In the genomic region with DNA sequence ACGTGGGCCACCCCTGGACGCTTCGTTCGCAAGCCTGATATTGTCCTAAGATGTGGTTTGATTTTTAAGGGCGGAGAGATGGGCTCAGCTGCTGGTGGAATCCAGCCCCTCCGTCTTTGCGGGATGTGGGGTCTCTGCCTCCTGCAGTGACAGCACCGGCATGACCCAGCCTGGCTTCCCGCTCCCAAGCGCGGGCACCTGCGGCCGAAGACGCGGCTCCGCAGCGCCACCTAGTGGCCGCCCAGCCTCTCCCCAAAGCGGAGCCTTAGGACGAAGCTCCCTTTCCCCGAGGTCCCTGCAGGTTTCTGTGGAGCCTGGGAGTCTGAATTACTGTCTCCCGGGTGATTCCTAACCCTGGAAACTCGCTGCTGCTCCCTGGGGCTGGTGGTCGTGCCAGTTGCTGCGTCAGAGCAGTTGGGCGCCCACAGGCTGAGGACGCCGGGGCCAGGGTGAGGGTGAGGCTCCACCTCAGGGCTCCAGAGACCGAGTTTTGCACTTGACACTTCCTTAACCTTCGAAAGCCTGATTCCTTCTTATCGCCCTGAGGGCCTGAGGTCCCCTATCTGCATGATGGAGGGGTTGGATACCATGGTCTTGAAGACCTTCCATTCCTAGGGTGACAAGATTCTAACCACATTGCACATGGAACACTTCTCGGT, we compare ENCODE assay signal across 8 cellular contexts.
A peak's percentile ranks its signal among the peaks of the same experiment; 100 is the strongest.
DNase-seq lines count a peak whose midpoint lies in the region; ATAC-seq and TF ChIP-seq lines count a peak whose summit lies in the region.

No MANE protein-coding gene starts in this region.

- H3K36me3 Mint-ChIP-seq in CD4-positive, alpha-beta T cell (ENCODE audit: low read depth): no peaks in the 10 kb centered on the region
- no peaks in the 10 kb centered on the region for H3K36me3 Mint-ChIP-seq in activated naive CD8-positive, alpha-beta T cell treated with anti-CD3 and anti-CD28 coated beads, Interleukin-2, amount 50 U/mL, for 24 hours (ENCODE audit: low read depth)

- H3K9me3 ChIP-seq in CD4-positive, alpha-beta T cell (ENCODE audit: control insufficient read depth, low read length): no peaks in the 10 kb centered on the region
- no peaks in the 10 kb centered on the region for H3K9me3 ChIP-seq in hepatocyte (ENCODE audit: low read depth)

- peak; percentile 73 for ATAC-seq in CD4-positive, alpha-beta T cell (ENCODE audit: poor library complexity)
- ATAC-seq in GM19351 (IDR thresholded peaks at IDR 0.05; ENCODE audit: unreplicated experiment) (peak; percentile 80), HG03460 (IDR thresholded peaks at IDR 0.05; ENCODE audit: unreplicated experiment) (peak; percentile 85), SK-N-SH treated with all-trans-retinoic acid at 6 μM for 48 hours (peak; percentile 92)
- peak; percentile 66 for ATAC-seq in activated naive CD8-positive, alpha-beta T cell treated with anti-CD3 and anti-CD28 coated beads, Interleukin-2, amount 50 U/mL, for 24 hours

- peak overlapping the region; percentile 62 for H3K4me2 ChIP-seq in hepatocyte

- no peaks in the 10 kb centered on the region for H3K9me2 ChIP-seq in hepatocyte (replicated peaks; ENCODE audit: insufficient read depth)

- H3K4me3 ChIP-seq in hepatocyte: no peak overlapping the region

- H3K79me2 ChIP-seq in hepatocyte: no peaks in the 10 kb centered on the region

- H3K27ac ChIP-seq in CD4-positive, alpha-beta T cell (ENCODE audit: low read depth, low read length): no peak overlapping the region
- H3K27ac ChIP-seq in hepatocyte: no peak overlapping the region

- peak; percentile 98 for TF ChIP-seq CTCF in CD4-positive, alpha-beta T cell (IDR thresholded peaks at IDR 0.05)
- peak; percentile 92 for TF ChIP-seq CTCF in hepatocyte (IDR thresholded peaks at IDR 0.05; ENCODE audit: poor library complexity)

- peaks cover 9% of the 10 kb centered on the region for H3K4me1 ChIP-seq in hepatocyte (ENCODE audit: insufficient read depth)

- intact Hi-C loops in CD4-positive, alpha-beta T cell (cut with DNase I, micrococcal nuclease): loop anchor here (2.0 to 10.0 kb wide), 3 partner anchors 24 to 836 kb away; no protein-coding TSS in a partner anchor

- H3K36me3 ChIP-seq in hepatocyte (replicated peaks; ENCODE audit: insufficient read depth, low read depth): no peaks in the 10 kb centered on the region

- WGBS in hepatocyte (ENCODE audit: low lambda C conversion rate, missing lambda C conversion rate): 29% methylated on average over 32 of the region's 32 CpGs

- H3K27ac Mint-ChIP-seq in CD4-positive, alpha-beta T cell: no peak overlapping the region
- no peak overlapping the region for H3K27ac Mint-ChIP-seq in activated naive CD8-positive, alpha-beta T cell treated with anti-CD3 and anti-CD28 coated beads, Interleukin-2, amount 50 U/mL, for 24 hours

- no peaks in the 10 kb centered on the region for H3K9me3 Mint-ChIP-seq in CD4-positive, alpha-beta T cell
- H3K9me3 Mint-ChIP-seq in activated naive CD8-positive, alpha-beta T cell treated with anti-CD3 and anti-CD28 coated beads, Interleukin-2, amount 50 U/mL, for 24 hours: no peaks in the 10 kb centered on the region

- peaks cover 7% of the 10 kb centered on the region for H3K27me3 Mint-ChIP-seq in CD4-positive, alpha-beta T cell
- H3K27me3 Mint-ChIP-seq in activated naive CD8-positive, alpha-beta T cell treated with anti-CD3 and anti-CD28 coated beads, Interleukin-2, amount 50 U/mL, for 24 hours: peaks cover 10% of the 10 kb centered on the region

- no peak overlapping the region for H3K4me3 Mint-ChIP-seq in CD4-positive, alpha-beta T cell
- H3K4me3 Mint-ChIP-seq in activated naive CD8-positive, alpha-beta T cell treated with anti-CD3 and anti-CD28 coated beads, Interleukin-2, amount 50 U/mL, for 24 hours: no peak overlapping the region

- no peaks in the 10 kb centered on the region for H3K27me3 ChIP-seq in CD4-positive, alpha-beta T cell (ENCODE audit: control insufficient read depth, insufficient read depth, low read length)
- no peaks in the 10 kb centered on the region for H3K27me3 ChIP-seq in hepatocyte

- H3K4me1 Mint-ChIP-seq in CD4-positive, alpha-beta T cell (ENCODE audit: low read depth): peaks cover 7% of the 10 kb centered on the region
- H3K4me1 Mint-ChIP-seq in activated naive CD8-positive, alpha-beta T cell treated with anti-CD3 and anti-CD28 coated beads, Interleukin-2, amount 50 U/mL, for 24 hours: peaks cover 15% of the 10 kb centered on the region

- POLR2A ChIA-PET in CD4-positive, alpha-beta T cell (lab: Charles Lee): no interaction called here

- no peak overlapping the region for H2AFZ ChIP-seq in hepatocyte

- H4K20me1 ChIP-seq in hepatocyte (ENCODE audit: insufficient read depth, poor library complexity, severe bottlenecking): no peaks in the 10 kb centered on the region

- CTCF ChIA-PET in CD4-positive, alpha-beta T cell (lab: Charles Lee): interaction anchor here (1.1 kb wide), 1 partner anchor 12 kb away, joined by 3 read pairs; no protein-coding TSS in a partner anchor

- peak; percentile 33 to 74 (median 54) for DNase-seq in CD4-positive, alpha-beta T cell
- DNase-seq in activated naive CD8-positive, alpha-beta T cell treated with anti-CD3 and anti-CD28 coated beads, Interleukin-2, amount 50 U/mL, for 24 hours: peak; percentile 75
- peak; percentile 87 for DNase-seq in hepatocyte (ENCODE audit: low spot score)
- DNase-seq in stimulated activated CD4-positive, alpha-beta T cell treated with anti-CD3 and anti-CD28 coated beads, Interleukin-15, amount 100 ng/mL, for 48 hours (ENCODE audit: low read depth in 2 of 2): peak; percentile 24 to 54
- no peak for DNase-seq in foreskin melanocyte

TF ChIP-seq in SK-N-SH treated with all-trans-retinoic acid at 6 μM for 48 hours, 23 proteins besides CTCF, POLR2A, EP300 and RAD21 (continues in another document):
- TF ChIP-seq OSR1 (CRISPR knock-in tag; IDR thresholded peaks at IDR 0.05) (no peak), ZNF70 (CRISPR knock-in tag; IDR thresholded peaks at IDR 0.05) (no peak), TCF4 (CRISPR knock-in tag; IDR thresholded peaks at IDR 0.05; ENCODE audit: borderline replicate concordance) (no peak), ESRRG (CRISPR knock-in tag; IDR thresholded peaks at IDR 0.05) (no peak), ARNTL (CRISPR knock-in tag; IDR thresholded peaks at IDR 0.05; ENCODE audit: borderline replicate concordance, low read depth) (no peak)
- TF ChIP-seq, protein P1, sequence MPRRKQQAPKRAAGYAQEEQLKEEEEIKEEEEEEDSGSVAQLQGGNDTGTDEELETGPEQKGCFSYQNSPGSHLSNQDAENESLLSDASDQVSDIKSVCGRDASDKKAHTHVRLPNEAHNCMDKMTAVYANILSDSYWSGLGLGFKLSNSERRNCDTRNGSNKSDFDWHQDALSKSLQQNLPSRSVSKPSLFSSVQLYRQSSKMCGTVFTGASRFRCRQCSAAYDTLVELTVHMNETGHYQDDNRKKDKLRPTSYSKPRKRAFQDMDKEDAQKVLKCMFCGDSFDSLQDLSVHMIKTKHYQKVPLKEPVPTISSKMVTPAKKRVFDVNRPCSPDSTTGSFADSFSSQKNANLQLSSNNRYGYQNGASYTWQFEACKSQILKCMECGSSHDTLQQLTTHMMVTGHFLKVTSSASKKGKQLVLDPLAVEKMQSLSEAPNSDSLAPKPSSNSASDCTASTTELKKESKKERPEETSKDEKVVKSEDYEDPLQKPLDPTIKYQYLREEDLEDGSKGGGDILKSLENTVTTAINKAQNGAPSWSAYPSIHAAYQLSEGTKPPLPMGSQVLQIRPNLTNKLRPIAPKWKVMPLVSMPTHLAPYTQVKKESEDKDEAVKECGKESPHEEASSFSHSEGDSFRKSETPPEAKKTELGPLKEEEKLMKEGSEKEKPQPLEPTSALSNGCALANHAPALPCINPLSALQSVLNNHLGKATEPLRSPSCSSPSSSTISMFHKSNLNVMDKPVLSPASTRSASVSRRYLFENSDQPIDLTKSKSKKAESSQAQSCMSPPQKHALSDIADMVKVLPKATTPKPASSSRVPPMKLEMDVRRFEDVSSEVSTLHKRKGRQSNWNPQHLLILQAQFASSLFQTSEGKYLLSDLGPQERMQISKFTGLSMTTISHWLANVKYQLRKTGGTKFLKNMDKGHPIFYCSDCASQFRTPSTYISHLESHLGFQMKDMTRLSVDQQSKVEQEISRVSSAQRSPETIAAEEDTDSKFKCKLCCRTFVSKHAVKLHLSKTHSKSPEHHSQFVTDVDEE (CRISPR knock-in tag; IDR thresholded peaks at IDR 0.05): no peak
- TF ChIP-seq, protein P2, sequence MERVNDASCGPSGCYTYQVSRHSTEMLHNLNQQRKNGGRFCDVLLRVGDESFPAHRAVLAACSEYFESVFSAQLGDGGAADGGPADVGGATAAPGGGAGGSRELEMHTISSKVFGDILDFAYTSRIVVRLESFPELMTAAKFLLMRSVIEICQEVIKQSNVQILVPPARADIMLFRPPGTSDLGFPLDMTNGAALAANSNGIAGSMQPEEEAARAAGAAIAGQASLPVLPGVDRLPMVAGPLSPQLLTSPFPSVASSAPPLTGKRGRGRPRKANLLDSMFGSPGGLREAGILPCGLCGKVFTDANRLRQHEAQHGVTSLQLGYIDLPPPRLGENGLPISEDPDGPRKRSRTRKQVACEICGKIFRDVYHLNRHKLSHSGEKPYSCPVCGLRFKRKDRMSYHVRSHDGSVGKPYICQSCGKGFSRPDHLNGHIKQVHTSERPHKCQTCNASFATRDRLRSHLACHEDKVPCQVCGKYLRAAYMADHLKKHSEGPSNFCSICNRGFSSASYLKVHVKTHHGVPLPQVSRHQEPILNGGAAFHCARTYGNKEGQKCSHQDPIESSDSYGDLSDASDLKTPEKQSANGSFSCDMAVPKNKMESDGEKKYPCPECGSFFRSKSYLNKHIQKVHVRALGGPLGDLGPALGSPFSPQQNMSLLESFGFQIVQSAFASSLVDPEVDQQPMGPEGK (CRISPR knock-in tag; IDR thresholded peaks at IDR 0.05; ENCODE audit: borderline replicate concordance): no peak
- TF ChIP-seq, protein P3, sequence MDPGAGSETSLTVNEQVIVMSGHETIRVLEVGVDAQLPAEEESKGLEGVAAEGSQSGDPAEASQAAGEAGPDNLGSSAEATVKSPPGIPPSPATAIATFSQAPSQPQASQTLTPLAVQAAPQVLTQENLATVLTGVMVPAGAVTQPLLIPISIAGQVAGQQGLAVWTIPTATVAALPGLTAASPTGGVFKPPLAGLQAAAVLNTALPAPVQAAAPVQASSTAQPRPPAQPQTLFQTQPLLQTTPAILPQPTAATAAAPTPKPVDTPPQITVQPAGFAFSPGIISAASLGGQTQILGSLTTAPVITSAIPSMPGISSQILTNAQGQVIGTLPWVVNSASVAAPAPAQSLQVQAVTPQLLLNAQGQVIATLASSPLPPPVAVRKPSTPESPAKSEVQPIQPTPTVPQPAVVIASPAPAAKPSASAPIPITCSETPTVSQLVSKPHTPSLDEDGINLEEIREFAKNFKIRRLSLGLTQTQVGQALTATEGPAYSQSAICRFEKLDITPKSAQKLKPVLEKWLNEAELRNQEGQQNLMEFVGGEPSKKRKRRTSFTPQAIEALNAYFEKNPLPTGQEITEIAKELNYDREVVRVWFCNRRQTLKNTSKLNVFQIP (CRISPR knock-in tag; IDR thresholded peaks at IDR 0.05; ENCODE audit: borderline replicate concordance, low read depth): no peak
